In genomic region chr20:6954219-6954618, GRCh38 we compare ENCODE assay signal across 32 cellular contexts.
"Had no signal": no experiment of that assay in that cellular context is flagged by ENCODE, and none has a peak within 500 bp of the region (broad histone marks: within the 10 kb centered on the region; RNA-seq: fewer than 3 reads in every experiment).

No MANE protein-coding gene starts in this region.

- H3K27ac Mint-ChIP-seq: dendritic cell treated with granulocyte-macrophage colony-stimulating factor and Interleukin-4, amounts not matched to agents 40 ng/mL and 50 ng/mL, for 4 days; endodermal cell; immature natural killer cell; natural killer cell treated with Interleukin-12 subunit alpha and Interleukin-12 subunit beta and Interleukin-15 and Interleukin-18, amount 100 ng/mL, for 72 hours; stimulated activated naive CD8-positive, alpha-beta T cell treated with anti-CD3 and anti-CD28 coated beads, Interleukin-15, amount 100 ng/mL, for 72 hours had no signal

- H3K36me3 ChIP-seq: colonic mucosa, esophagus squamous epithelium, heart right ventricle, lower lobe of right lung, neutrophil, pancreas, right lobe of liver, suprapubic skin, transverse colon, upper lobe of right lung, uterus had no signal

- H3K4me1 Mint-ChIP-seq: immature natural killer cell; naive B cell; stimulated activated naive CD8-positive, alpha-beta T cell treated with anti-CD3 and anti-CD28 coated beads, Interleukin-15, amount 100 ng/mL, for 72 hours had no signal

- H3K36me3 Mint-ChIP-seq: immature natural killer cell, naive B cell had no signal

- H3K27ac ChIP-seq: colonic mucosa, esophagus squamous epithelium, heart right ventricle, lower lobe of right lung, neutrophil, pancreas, right lobe of liver, suprapubic skin, transverse colon, upper lobe of right lung, uterus had no signal

- H3K9me3 ChIP-seq: colonic mucosa, neutrophil, pancreas, right lobe of liver, suprapubic skin, transverse colon, upper lobe of right lung, uterus had no signal

- H3K27me3 Mint-ChIP-seq: dendritic cell treated with granulocyte-macrophage colony-stimulating factor and Interleukin-4, amounts not matched to agents 40 ng/mL and 50 ng/mL, for 4 days; naive B cell; natural killer cell treated with Interleukin-12 subunit alpha and Interleukin-12 subunit beta and Interleukin-15 and Interleukin-18, amount 100 ng/mL, for 72 hours; stimulated activated naive CD8-positive, alpha-beta T cell treated with anti-CD3 and anti-CD28 coated beads, Interleukin-15, amount 100 ng/mL, for 72 hours had no signal

- DNase-seq: colonic mucosa; effector CD8-positive, alpha-beta T cell; endodermal cell; esophagus squamous epithelium; foreskin melanocyte; glutamatergic neuron; heart right ventricle; hypothalamus; immature natural killer cell; islet precursor cell; kidney glomerular epithelial cell; left colon; left ventricle myocardium superior; lower lobe of right lung; naive B cell; pancreas; right lobe of liver; small intestine; stimulated activated CD4-positive, alpha-beta T cell treated with anti-CD3 and anti-CD28 coated beads, Interleukin-12 subunit alpha, Interleukin-12 subunit beta, amount 100 ng/mL, for 4 hours; stimulated activated CD4-positive, alpha-beta T cell treated with anti-CD3 and anti-CD28 coated beads, Interleukin-1b, Interleukin-23, amount 100 ng/mL, for 48 hours; stimulated activated CD4-positive, alpha-beta T cell treated with anti-CD3 and anti-CD28 coated beads, Interleukin-4, amount 100 ng/mL, for 1 hour; stimulated activated CD8-positive, alpha-beta memory T cell treated with anti-CD3 and anti-CD28 coated beads, Interleukin-4, amount 100 ng/mL, for 48 hours; stimulated activated naive CD4-positive, alpha-beta T cell; stimulated activated naive CD8-positive, alpha-beta T cell treated with anti-CD3 and anti-CD28 coated beads, Interleukin-15, amount 100 ng/mL, for 72 hours; transverse colon; upper lobe of right lung; uterus had no signal

- H3K4me3 Mint-ChIP-seq: dendritic cell treated with granulocyte-macrophage colony-stimulating factor and Interleukin-4, amounts not matched to agents 40 ng/mL and 50 ng/mL, for 4 days; endodermal cell; immature natural killer cell; naive B cell; natural killer cell treated with Interleukin-12 subunit alpha and Interleukin-12 subunit beta and Interleukin-15 and Interleukin-18, amount 100 ng/mL, for 72 hours; neural crest cell; stimulated activated naive CD8-positive, alpha-beta T cell treated with anti-CD3 and anti-CD28 coated beads, Interleukin-15, amount 100 ng/mL, for 72 hours had no signal

- FAIRE-seq: small intestine had no signal

- H3K4me1 ChIP-seq: colonic mucosa, esophagus squamous epithelium, lower lobe of right lung, pancreas, right lobe of liver, suprapubic skin, transverse colon, upper lobe of right lung, uterus had no signal

- H3K4me3 ChIP-seq: colonic mucosa, esophagus squamous epithelium, heart right ventricle, lower lobe of right lung, pancreas, right lobe of liver, suprapubic skin, transverse colon, upper lobe of right lung, uterus had no signal

- H3K27me3 ChIP-seq: colonic mucosa, esophagus squamous epithelium, heart right ventricle, neutrophil, pancreas, right lobe of liver, suprapubic skin, transverse colon, upper lobe of right lung, uterus had no signal

- ATAC-seq: heart right ventricle; left colon; left ventricle myocardium superior; lower lobe of right lung; natural killer cell treated with Interleukin-12 subunit alpha and Interleukin-12 subunit beta and Interleukin-15 and Interleukin-18, amount 100 ng/mL, for 72 hours; pancreas; stimulated activated naive CD8-positive, alpha-beta T cell treated with anti-CD3 and anti-CD28 coated beads, Interleukin-15, amount 100 ng/mL, for 72 hours; upper lobe of right lung had no signal
